ENCODE assay signal across 25 cellular contexts in genomic region chr1:184467295-184467694, GRCh38.
"Had no signal": no experiment of that assay in that cellular context is flagged by ENCODE, and none has a peak within 500 bp of the region (broad histone marks: within the 10 kb centered on the region; RNA-seq: fewer than 3 reads in every experiment).

No MANE protein-coding gene starts in this region.

- FAIRE-seq: endothelial cell of umbilical vein, pancreas, urothelium cell line had no signal

- H3K4me3 ChIP-seq: colonic mucosa, esophagus muscularis mucosa, heart right ventricle, lung, mucosa of descending colon, pancreas, sigmoid colon, stomach, thyroid gland had no signal

- H3K9me3 ChIP-seq: colonic mucosa, esophagus muscularis mucosa, heart right ventricle, mucosa of descending colon, neutrophil, pancreas, sigmoid colon, stomach, thyroid gland had no signal

- DNase-seq: colonic mucosa; effector CD8-positive, alpha-beta T cell; foreskin keratinocyte; glutamatergic neuron; heart right ventricle; hippocampal formation; islet precursor cell; kidney glomerular epithelial cell; left colon; mucosa of descending colon; naive B cell; pancreas; sigmoid colon; stimulated activated CD4-positive, alpha-beta T cell treated with anti-CD3 and anti-CD28 coated beads, Interleukin-2, amount 100 ng/mL, for 24 hours; stimulated activated CD4-positive, alpha-beta T cell treated with anti-CD3 and anti-CD28 coated beads, Interleukin-4, amount 100 ng/mL, for 24 hours; stimulated activated naive CD4-positive, alpha-beta T cell treated with Interleukin-2 at 50 U/mL for 16 hours; stomach; thyroid gland had no signal

- ATAC-seq: foreskin keratinocyte; left colon; mucosa of descending colon; natural killer cell treated with Interleukin-12 subunit alpha and Interleukin-12 subunit beta and Interleukin-15 and Interleukin-18, amount 100 ng/mL, for 72 hours; stimulated activated effector memory CD8-positive, alpha-beta T cell treated with anti-CD3 and anti-CD28 coated beads, Interleukin-12 subunit alpha, Interleukin-12 subunit beta, amount 100 ng/mL, for 72 hours had no signal

- H3K27me3 ChIP-seq: colonic mucosa, esophagus muscularis mucosa, foreskin keratinocyte, heart right ventricle, neutrophil, pancreas, sigmoid colon, stomach, thyroid gland had no signal

- H3K27ac ChIP-seq: colonic mucosa, esophagus muscularis mucosa, foreskin keratinocyte, neutrophil, pancreas, sigmoid colon, stomach, thyroid gland had no signal

- H3K36me3 ChIP-seq: colonic mucosa, esophagus muscularis mucosa, heart right ventricle, neutrophil, pancreas, sigmoid colon, stomach, thyroid gland had no signal

- H3K4me1 ChIP-seq: colonic mucosa, pancreas had no signal
